ENCODE assay signal across 1 cellular context in genomic region chr2:32627901-32628645, GRCh38.
TF ChIP-seq lines count a peak whose summit lies in the region.

Gene TTC27, plus strand, starts transcription at chr2:32628050. Its CDS starts 243 bp downstream, at chr2:32628293.

TF ChIP-seq in GM12878, 131 proteins besides CTCF, POLR2A, EP300 and RAD21 (continued from another document and continues in another):
- TF ChIP-seq ELK1 (IDR thresholded peaks at IDR 0.05; ENCODE audit: low read depth, low read length) = no peak
- no peak for TF ChIP-seq ZBED1 (IDR thresholded peaks at IDR 0.05; ENCODE audit: borderline replicate concordance)
- peak in 1 of 2 experiments; percentile 52; a peak in 1 of 4 replicates for TF ChIP-seq BHLHE40 (IDR thresholded peaks at IDR 0.05; ENCODE audit: borderline replicate concordance in 1 of 2, low read depth in 2 of 2, low read length in 1 of 2)
- peak; percentile 96 for TF ChIP-seq RELB (IDR thresholded peaks at IDR 0.05; ENCODE audit: low read depth)
- TF ChIP-seq GABPA (IDR thresholded peaks at IDR 0.05; ENCODE audit: low read depth) = no peak
- peak; percentile 11; the same call in 1 of the 2 replicates for TF ChIP-seq SPI1 (IDR thresholded peaks at IDR 0.05; ENCODE audit: borderline replicate concordance, insufficient read depth, low read depth, low read length)
- no peak for TF ChIP-seq ATF3 (IDR thresholded peaks at IDR 0.05; ENCODE audit: borderline replicate concordance, extremely low read depth, low read depth, low read length)
- peak; percentile 53 for TF ChIP-seq SP1 (IDR thresholded peaks at IDR 0.05; ENCODE audit: low read depth, low read length)
- no peak for TF ChIP-seq SUPT20H (IDR thresholded peaks at IDR 0.05; ENCODE audit: borderline replicate concordance, control insufficient read depth, low read depth, low read length)
- TF ChIP-seq RCOR1 (conservative IDR thresholded peaks at IDR 0.05; ENCODE audit: low read depth, low read length) = 0 out of 2 replicates have a peak, but pooled peaks have one; percentile 23
- TF ChIP-seq KLF5 (IDR thresholded peaks at IDR 0.05; ENCODE audit: partially characterized antibody) = peak; percentile 65
- no peak for TF ChIP-seq MTA2 (IDR thresholded peaks at IDR 0.05; ENCODE audit: low read depth)
- TF ChIP-seq MAX (IDR thresholded peaks at IDR 0.05; ENCODE audit: low read depth, low read length) = peak; percentile 98
- no peak for TF ChIP-seq BMI1 (IDR thresholded peaks at IDR 0.05; ENCODE audit: borderline replicate concordance)
- peak; percentile 46; the same call in 1 of the 3 replicates for TF ChIP-seq POU2F2 (IDR thresholded peaks at IDR 0.05; ENCODE audit: borderline replicate concordance, low read depth, low read length)
- no peak for TF ChIP-seq ZBTB4 (CRISPR knock-in tag; IDR thresholded peaks at IDR 0.05)
- peak; percentile 69; the same call in 1 of the 2 replicates for TF ChIP-seq ZBTB40 (IDR thresholded peaks at IDR 0.05; ENCODE audit: borderline replicate concordance)
- peak; percentile 81 for TF ChIP-seq CBFB (IDR thresholded peaks at IDR 0.05; ENCODE audit: low read depth)
- no peak for TF ChIP-seq REST (IDR thresholded peaks at IDR 0.05; ENCODE audit: low read depth, low read length)
- no peak for TF ChIP-seq MEF2A (IDR thresholded peaks at IDR 0.05; ENCODE audit: insufficient read depth, low read depth, low read length)
- TF ChIP-seq MYC (IDR thresholded peaks at IDR 0.05; ENCODE audit: insufficient read depth, insufficient read length, insufficient replicate concordance, low read length, severe bottlenecking) = peak; percentile 72
- peak; percentile 64 for TF ChIP-seq CREB1 (IDR thresholded peaks at IDR 0.05; ENCODE audit: low read depth)
- peak; percentile 32 for TF ChIP-seq BCL3 (IDR thresholded peaks at IDR 0.05; ENCODE audit: borderline replicate concordance, insufficient read depth, low read depth, low read length, poor library complexity, severe bottlenecking)
- 0 out of 2 replicates have a peak, but pooled peaks have one; percentile 14 for TF ChIP-seq PAX5 (IDR thresholded peaks at IDR 0.05; ENCODE audit: borderline replicate concordance, low read depth, low read length)
- peak; percentile 50 for TF ChIP-seq SIX5 (IDR thresholded peaks at IDR 0.05; ENCODE audit: low read depth, low read length, severe bottlenecking)
- peak; percentile 99 for TF ChIP-seq SIN3A (IDR thresholded peaks at IDR 0.05; ENCODE audit: low read depth, low read length)
- TF ChIP-seq TBL1XR1 (IDR thresholded peaks at IDR 0.05; ENCODE audit: low read depth, low read length) = no peak
- peak; percentile 17; the same call in 1 of the 2 replicates for TF ChIP-seq CHD2 (IDR thresholded peaks at IDR 0.05; ENCODE audit: borderline replicate concordance, low read depth, low read length)
- no peak for TF ChIP-seq RFX5 (IDR thresholded peaks at IDR 0.05; ENCODE audit: low read depth, low read length)
- TF ChIP-seq SREBF2 (IDR thresholded peaks at IDR 0.05; ENCODE audit: low read length) = no peak
- no peak for TF ChIP-seq STAT3 (IDR thresholded peaks at IDR 0.05; ENCODE audit: low read depth, low read length)
- no peak for TF ChIP-seq PBX3 (IDR thresholded peaks at IDR 0.05; ENCODE audit: insufficient replicate concordance, low read depth, low read length)
- TF ChIP-seq MTA3 (IDR thresholded peaks at IDR 0.05; ENCODE audit: borderline replicate concordance, low read length) = no peak
- no peak for TF ChIP-seq CHD1 (IDR thresholded peaks at IDR 0.05; ENCODE audit: low read depth, low read length)
- TF ChIP-seq NFIC (IDR thresholded peaks at IDR 0.05; ENCODE audit: low read depth, low read length) = peak; percentile 36; the same call in 1 of the 2 replicates
- no peak for TF ChIP-seq IRF3 (IDR thresholded peaks at IDR 0.05)
- TF ChIP-seq KDM1A (IDR thresholded peaks at IDR 0.05; ENCODE audit: borderline replicate concordance) = no peak
- no peak for TF ChIP-seq NR2C2 (IDR thresholded peaks at IDR 0.05; ENCODE audit: borderline replicate concordance, control insufficient read depth, insufficient read length, low read depth)
- no peak; the same call in 1 of the 2 replicates for TF ChIP-seq HDAC2 (IDR thresholded peaks at IDR 0.05)
- peak; percentile 71; the same call in 1 of the 2 replicates for TF ChIP-seq GATAD2B (conservative IDR thresholded peaks at IDR 0.05; ENCODE audit: low read depth)
- TF ChIP-seq ATF7 (IDR thresholded peaks at IDR 0.05; ENCODE audit: low read depth) = no peak; the same call in 1 of the 2 replicates
- no peak for TF ChIP-seq RB1 (IDR thresholded peaks at IDR 0.05; ENCODE audit: borderline replicate concordance)
- TF ChIP-seq TCF3 (IDR thresholded peaks at IDR 0.05; ENCODE audit: borderline replicate concordance, insufficient read depth, low read depth, low read length) = 0 out of 2 replicates have a peak, but pooled peaks have one; percentile 0
- peak; percentile 64; the same call in 1 of the 2 replicates for TF ChIP-seq HDGF (IDR thresholded peaks at IDR 0.05)
- no peak for TF ChIP-seq DPF2 (IDR thresholded peaks at IDR 0.05)
